ENCODE assay signal across 14 cellular contexts in the genomic region with DNA sequence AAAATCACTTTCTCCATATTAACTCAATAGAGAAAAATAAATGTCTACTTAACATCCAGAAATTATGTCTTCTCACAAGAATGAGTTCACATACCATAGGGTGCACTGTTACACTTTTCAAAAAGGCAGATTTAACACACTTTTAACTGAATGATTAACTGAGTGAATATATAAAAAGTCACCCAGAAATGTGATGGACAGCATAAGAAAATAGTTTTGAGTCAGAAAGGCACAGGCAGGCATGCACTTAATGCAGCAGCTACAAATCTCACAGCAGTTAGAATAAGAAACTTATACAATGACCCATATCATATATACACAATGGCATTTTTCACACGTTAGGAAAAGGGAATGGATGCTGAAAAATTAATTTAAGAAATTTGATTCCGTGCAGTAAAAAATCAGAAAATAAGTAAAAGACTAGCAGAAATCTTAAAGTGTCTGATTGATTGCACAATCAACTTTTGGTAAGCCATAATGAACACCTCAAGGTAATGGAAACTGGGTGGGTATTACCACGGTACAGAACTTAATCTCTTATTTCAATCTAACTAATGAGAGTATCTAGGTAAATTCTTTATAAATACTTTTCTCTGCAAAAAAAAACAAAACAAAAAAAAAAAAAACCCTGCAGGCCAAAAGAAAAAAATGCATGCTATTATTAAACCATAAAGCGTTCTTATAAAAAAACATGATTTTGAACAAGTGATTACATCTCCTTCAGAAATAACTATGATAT. TPM values are rescaled to one million over a fixed set of nuclear protein-coding genes. Genes with fewer than 3 reads are reported as not detected.
A peak's percentile ranks its signal among the peaks of the same experiment; 100 is the strongest.
DNase-seq lines count a peak whose midpoint lies in the region; ATAC-seq, FAIRE-seq and TF ChIP-seq lines count a peak whose summit lies in the region.
"Had no signal": no experiment of that assay in that cellular context is flagged by ENCODE, and none has a peak within 500 bp of the region (broad histone marks: within the 10 kb centered on the region; RNA-seq: fewer than 3 reads in every experiment).

No MANE protein-coding gene starts in this region.

- peak overlapping the region; percentile 96 for H3K4me2 ChIP-seq in smooth muscle cell

- peaks cover 80% of the 10 kb centered on the region for H3K79me2 ChIP-seq in smooth muscle cell (ENCODE audit: low read depth)

- H4K20me1 ChIP-seq in smooth muscle cell (ENCODE audit: low read depth), result peaks cover 78% of the 10 kb centered on the region

- intact Hi-C loops in activated CD4-positive, alpha-beta T cell treated with anti-CD3 and anti-CD28 coated beads, Interleukin-2, amount 10 ng/mL, durations not matched to agents 24 days and 14 days (cut with micrococcal nuclease), result loop anchor here (10.0 kb wide), 1 partner anchor 321 kb away; no protein-coding TSS in a partner anchor
- intact Hi-C loops in Panc1 (cut with micrococcal nuclease; ENCODE audit: unreplicated experiment), result loop anchor here (10.0 kb wide), 2 partner anchors 269 to 411 kb away; no protein-coding TSS in a partner anchor

- 62% methylated on average over 4 of the region's 4 CpGs for WGBS in smooth muscle cell (ENCODE audit: low lambda C conversion rate)

- H3K27ac Mint-ChIP-seq in activated CD4-positive, alpha-beta T cell treated with anti-CD3 and anti-CD28 coated beads, Interleukin-2, amount 10 ng/mL, durations not matched to agents 24 days and 14 days, result no peak overlapping the region
- H3K27ac Mint-ChIP-seq: activated CD4-positive, alpha-beta memory T cell treated with anti-CD3 and anti-CD28 coated beads, Interleukin-2, amount 10 ng/mL, durations not matched to agents 7 days and 5 days had no signal

- H3K27me3 ChIP-seq in Panc1 (ENCODE audit: control insufficient read depth, insufficient read depth, low read length) (no peaks in the 10 kb centered on the region), smooth muscle cell (ENCODE audit: low read depth) (no peaks in the 10 kb centered on the region)
- H3K27me3 ChIP-seq: gastrocnemius medialis had no signal

- peak overlapping the region; percentile 26 for H3K4me3 Mint-ChIP-seq in activated CD4-positive, alpha-beta T cell treated with anti-CD3 and anti-CD28 coated beads, Interleukin-2, amount 10 ng/mL, durations not matched to agents 24 days and 14 days
- H3K4me3 Mint-ChIP-seq: activated CD4-positive, alpha-beta memory T cell treated with anti-CD3 and anti-CD28 coated beads, Interleukin-2, amount 10 ng/mL, durations not matched to agents 7 days and 5 days had no signal

- H3K9me3 Mint-ChIP-seq in activated CD4-positive, alpha-beta T cell treated with anti-CD3 and anti-CD28 coated beads, Interleukin-2, amount 10 ng/mL, durations not matched to agents 24 days and 14 days, result no peaks in the 10 kb centered on the region
- H3K9me3 Mint-ChIP-seq: activated CD4-positive, alpha-beta memory T cell treated with anti-CD3 and anti-CD28 coated beads, Interleukin-2, amount 10 ng/mL, durations not matched to agents 7 days and 5 days had no signal

- H2AFZ ChIP-seq in smooth muscle cell (ENCODE audit: low read depth), result no peak overlapping the region

- CTCF ChIA-PET in Panc1 (lab: Charles Lee), result no interaction called here

- POLR2A ChIA-PET in Panc1 (lab: Charles Lee), result interaction anchor here (0.6 kb wide), 1 partner anchor 164 kb away, joined by 5 read pairs; no protein-coding TSS in a partner anchor

- H3F3A ChIP-seq in smooth muscle cell (ENCODE audit: low read depth), result peaks cover 6% of the 10 kb centered on the region

- TF ChIP-seq CTCF in Panc1 (IDR thresholded peaks at IDR 0.05), result no peak
- no peak for TF ChIP-seq CTCF in fibroblast of pulmonary artery (IDR thresholded peaks at IDR 0.05; ENCODE audit: low read length, missing control alignments)
- no peak for TF ChIP-seq CTCF in smooth muscle cell (IDR thresholded peaks at IDR 0.05; ENCODE audit: borderline replicate concordance, insufficient read depth, poor library complexity, severe bottlenecking)

- peaks cover 4% of the 10 kb centered on the region for H3K36me3 Mint-ChIP-seq in activated CD4-positive, alpha-beta T cell treated with anti-CD3 and anti-CD28 coated beads, Interleukin-2, amount 10 ng/mL, durations not matched to agents 24 days and 14 days (ENCODE audit: low read depth)

- no peak for DNase-seq in activated CD4-positive, alpha-beta T cell treated with anti-CD3 and anti-CD28 coated beads, Interleukin-2, amount 10 ng/mL, durations not matched to agents 24 days and 14 days
- no peak for DNase-seq in activated CD4-positive, alpha-beta T cell treated with anti-CD3 and anti-CD28 coated beads, Interleukin-2, amount 50 U/mL, for 1 hour
- DNase-seq in Panc1 (ENCODE audit: low read depth, low spot score) (no peak), fibroblast of pulmonary artery (ENCODE audit: low read depth) (no peak), smooth muscle cell (lab: John Stamatoyannopoulos, UW; ENCODE audit: unreplicated experiment) (no peak), urothelium cell line (ENCODE audit: low spot score) (no peak), NK-92 (lab: John Stamatoyannopoulos, UW; ENCODE audit: unreplicated experiment) (no peak)
- DNase-seq: activated CD4-positive, alpha-beta memory T cell treated with anti-CD3 and anti-CD28 coated beads, Interleukin-2, amount 10 ng/mL, durations not matched to agents 7 days and 5 days; gastrocnemius medialis; NCI-H2029 treated with DMSO at 0.1 percent for 48 hours; Right ventricle myocardium superior; stimulated activated CD4-positive, alpha-beta T cell treated with anti-CD3 and anti-CD28 coated beads, Interleukin-2, amount 100 ng/mL, for 48 hours had no signal

- H3K36me3 ChIP-seq in Panc1 (ENCODE audit: control insufficient read depth, insufficient read depth, low read length) (no peaks in the 10 kb centered on the region; the same call in none of the 2 replicates), smooth muscle cell (ENCODE audit: low read depth) (no peaks in the 10 kb centered on the region)
- H3K36me3 ChIP-seq: gastrocnemius medialis had no signal

- peak overlapping the region; percentile 93 for H3K27ac ChIP-seq in Panc1 (ENCODE audit: low read length)
- no peak overlapping the region for H3K27ac ChIP-seq in smooth muscle cell (ENCODE audit: low read depth)
- H3K27ac ChIP-seq: HL-60 had no signal

- no peak for ATAC-seq in Panc1
- no peak for ATAC-seq in GM21515 (IDR thresholded peaks at IDR 0.05; ENCODE audit: unreplicated experiment)
- ATAC-seq: gastrocnemius medialis had no signal

- no peaks in the 10 kb centered on the region for H3K27me3 Mint-ChIP-seq in activated CD4-positive, alpha-beta T cell treated with anti-CD3 and anti-CD28 coated beads, Interleukin-2, amount 10 ng/mL, durations not matched to agents 24 days and 14 days
- H3K27me3 Mint-ChIP-seq: activated CD4-positive, alpha-beta memory T cell treated with anti-CD3 and anti-CD28 coated beads, Interleukin-2, amount 10 ng/mL, durations not matched to agents 7 days and 5 days had no signal

- no TSS peak for BruUV-seq in Panc1 (replicated peaks; lab: Mats Ljungman, UMichigan)

- in situ Hi-C loops in Panc1 (cut with HindIII; ENCODE audit: low pct_unique_long_range_greater_than_20kb, low sequenced_read_pairs), result no loop called here

- H3K4me3 ChIP-seq in Panc1 (ENCODE audit: low read depth in 2 of 2, low read length in 2 of 2) (peak overlapping the region in 1 of 2 experiments; percentile 66; a peak in 2 of 4 replicates), fibroblast of pulmonary artery (replicated peaks; ENCODE audit: low read depth, low read length) (peak overlapping the region; percentile 90), smooth muscle cell (peak overlapping the region; percentile 87)

- no peaks in the 10 kb centered on the region for H3K9me3 ChIP-seq in Panc1 (ENCODE audit: control insufficient read depth, insufficient read depth, low read depth, low read length)
- no peaks in the 10 kb centered on the region for H3K9me3 ChIP-seq in smooth muscle cell (replicated peaks; ENCODE audit: low read depth)
- H3K9me3 ChIP-seq: gastrocnemius medialis had no signal

- peak overlapping the region; percentile 71 for H3K9ac ChIP-seq in smooth muscle cell (ENCODE audit: low read depth)

- peaks cover 37% of the 10 kb centered on the region for H3K4me1 ChIP-seq in Panc1 (ENCODE audit: control insufficient read depth, insufficient read depth, low read length)
- peaks cover 25% of the 10 kb centered on the region for H3K4me1 ChIP-seq in smooth muscle cell (ENCODE audit: low read depth)

- H3K4me1 Mint-ChIP-seq in activated CD4-positive, alpha-beta T cell treated with anti-CD3 and anti-CD28 coated beads, Interleukin-2, amount 10 ng/mL, durations not matched to agents 24 days and 14 days, result peaks cover 40% of the 10 kb centered on the region

- no peak for FAIRE-seq in urothelium cell line (lab: Jason Lieb, UNC)

RNA-seq across cellular contexts. Expression of gene MED13L, which starts 3.5 kb away (rescaled TPM):
- total RNA-seq in activated CD4-positive, alpha-beta T cell treated with anti-CD3 and anti-CD28 coated beads, Interleukin-2, amount 10 ng/mL, durations not matched to agents 24 days and 14 days, result 55.1 and 62.9 TPM in 2 replicates
- total RNA-seq in Panc1 (2021; ENCODE audit: unreplicated experiment) (170 TPM), smooth muscle cell (65.9 and 74.3 TPM in 2 replicates)
- 34.4 TPM for polyA plus RNA-seq in Panc1 (2012; ENCODE audit: insufficient read length)
- polyA plus RNA-seq in smooth muscle cell, result 13.2 and 20.3 TPM in 2 replicates
